7 cellular contexts compared by ENCODE assay signal in genomic region chrX:16882188-16882587, GRCh38. TPM values are rescaled to one million over a fixed set of nuclear protein-coding genes. Genes with fewer than 3 reads are reported as not detected.
A peak's percentile ranks its signal among the peaks of the same experiment; 100 is the strongest.
DNase-seq lines count a peak whose midpoint lies in the region; ATAC-seq and TF ChIP-seq lines count a peak whose summit lies in the region.

No MANE protein-coding gene starts in this region.

- POLR2A ChIA-PET in RWPE1 (lab: Yijun Ruan, JAX; ENCODE audit: low non-redundant PET), result no interaction called here

- H3K9me3 ChIP-seq in ES-I3 (ENCODE audit: control insufficient read depth, insufficient read depth, low read length), result no peaks in the 10 kb centered on the region

- H3K9ac ChIP-seq in ES-I3 (ENCODE audit: low read depth, low read length), result peak overlapping the region; percentile 56; the same call in 1 of the 2 replicates

- H3K4me1 ChIP-seq in ES-I3 (ENCODE audit: insufficient read depth, low read length), result no peaks in the 10 kb centered on the region

- H3K27ac ChIP-seq in RWPE1 (peak overlapping the region; percentile 79), epithelial cell of prostate (peak overlapping the region; percentile 48)

- no peak for DNase-seq in RWPE1 (ENCODE audit: low spot score)
- DNase-seq in epithelial cell of prostate (ENCODE audit: low read depth, low spot score), result no peak
- no peak for DNase-seq in omental fat pad (ENCODE audit: low spot score)
- DNase-seq in NCI-H1436 treated with DMSO at 0.1 percent for 48 hours (lab: John Stamatoyannopoulos, UW), result no peak
- no peak for DNase-seq in medulla oblongata (ENCODE audit: extremely low spot score)

- no peak for TF ChIP-seq CTCF in RWPE1 (conservative IDR thresholded peaks at IDR 0.05; ENCODE audit: low read depth)
- no peak for TF ChIP-seq CTCF in omental fat pad (IDR thresholded peaks at IDR 0.05)

- no peaks in the 10 kb centered on the region for H3K36me3 ChIP-seq in ES-I3 (ENCODE audit: insufficient read depth, low read length)

- CTCF ChIA-PET in RWPE1 (lab: Yijun Ruan, JAX), result interaction anchor here (0.6 to 2.5 kb wide), 4 partner anchors 9 to 360 kb away, joined by 3 to 22 read pairs (median 4); no protein-coding TSS in a partner anchor

- ATAC-seq in HG02759 (IDR thresholded peaks at IDR 0.05; ENCODE audit: unreplicated experiment) (peak; percentile 54), omental fat pad (ENCODE audit: low FRiP score) (peak; percentile 50)

RNA-seq across cellular contexts. Expression of gene RBBP7, which starts 12.0 kb away (rescaled TPM):
- total RNA-seq in omental fat pad, result 10 to 100 TPM; 57.4 to 74.3 (median 70.9) TPM
